27 cellular contexts compared by ENCODE assay signal in the genomic region with DNA sequence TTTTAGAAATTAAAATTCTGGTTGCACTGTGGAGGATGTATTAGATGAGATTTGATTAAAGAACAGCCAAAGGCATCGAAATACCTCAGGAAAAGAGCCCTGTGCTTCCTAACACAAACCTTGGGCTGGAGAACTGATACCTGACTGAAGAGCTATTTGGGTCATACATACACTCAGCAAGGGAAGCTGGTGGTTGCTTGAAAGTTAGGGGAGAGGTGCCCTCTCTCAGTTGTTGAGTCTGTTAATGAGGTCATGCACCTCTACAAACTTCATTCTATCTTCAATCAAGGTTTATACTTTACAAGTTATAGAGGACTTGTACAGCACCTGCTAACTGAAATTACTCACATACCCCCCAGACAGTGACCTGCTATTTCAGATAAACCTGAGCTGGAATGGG. TPM values are rescaled to one million over a fixed set of nuclear protein-coding genes. Genes with fewer than 3 reads are reported as not detected.
DNase-seq lines count a peak whose midpoint lies in the region; ATAC-seq lines count a peak whose summit lies in the region.
"Had no signal": no experiment of that assay in that cellular context is flagged by ENCODE, and none has a peak within 500 bp of the region (broad histone marks: within the 10 kb centered on the region; RNA-seq: fewer than 3 reads in every experiment).

No MANE protein-coding gene starts in this region.

- 73% methylated on average over 1 of the region's 1 CpG for WGBS in mesenchymal stem cell

- DNase-seq in activated naive CD4-positive, alpha-beta T cell treated with anti-CD3 and anti-CD28 coated beads, Interleukin-2, amount 50 U/mL, for 72 hours (ENCODE audit: low spot score in 2 of 2) = no peak
- no peak for DNase-seq in activated naive CD4-positive, alpha-beta T cell (lab: John Stamatoyannopoulos, UW)
- no peak for DNase-seq in T-helper 17 cell
- DNase-seq in NCI-H2081 (lab: John Stamatoyannopoulos, UW) = no peak
- no peak for DNase-seq in mesenchymal stem cell
- DNase-seq: activated naive CD8-positive, alpha-beta T cell treated with anti-CD3 and anti-CD28 coated beads for 36 hours; anterior cingulate cortex; effector CD4-positive, alpha-beta T cell; immature natural killer cell; Karpas-422; left cardiac atrium; mucosa of descending colon; NCI-H1417 treated with DMSO at 0.1 percent for 48 hours; NCI-H2029 treated with DMSO at 0.1 percent for 48 hours; NCI-H2227 treated with DMSO at 0.1 percent for 48 hours; NCI-H526; SK-N-SH; stimulated activated CD4-positive, alpha-beta T cell treated with anti-CD3 and anti-CD28 coated beads, Interleukin-4, amount 100 ng/mL, for 1 hour had no signal

- no peak overlapping the region for H2AK5ac ChIP-seq in mesenchymal stem cell (ENCODE audit: low read length, severe bottlenecking)

- H2AFZ ChIP-seq in mesenchymal stem cell (ENCODE audit: low read depth, low read length) = no peak overlapping the region

- H4K8ac ChIP-seq in mesenchymal stem cell (ENCODE audit: low read length) = no peak overlapping the region

- no peaks in the 10 kb centered on the region for H3K79me1 ChIP-seq in mesenchymal stem cell (replicated peaks; ENCODE audit: low read length, poor library complexity, severe bottlenecking)

- H3K27ac ChIP-seq in mesenchymal stem cell (ENCODE audit: low read length, poor library complexity, severe bottlenecking) = no peak overlapping the region
- H3K27ac ChIP-seq: breast epithelium, epithelial cell of prostate, tibial nerve had no signal

- H2BK5ac ChIP-seq in mesenchymal stem cell (ENCODE audit: low read depth, low read length, poor library complexity, severe bottlenecking) = no peak overlapping the region

- H3K18ac ChIP-seq in mesenchymal stem cell (ENCODE audit: low read depth in 1 of 2, low read length in 2 of 2) = no peak overlapping the region

- no peak overlapping the region for H3K23ac ChIP-seq in mesenchymal stem cell (ENCODE audit: low read length in 2 of 2)

- no peaks in the 10 kb centered on the region for H3K9me3 Mint-ChIP-seq in activated naive CD4-positive, alpha-beta T cell treated with anti-CD3 and anti-CD28 coated beads, Interleukin-2, amount 50 U/mL, for 72 hours
- H3K9me3 Mint-ChIP-seq: immature natural killer cell; natural killer cell treated with Interleukin-12 subunit alpha and Interleukin-12 subunit beta and Interleukin-15 and Interleukin-18, amount 100 ng/mL, for 72 hours had no signal

- no peaks in the 10 kb centered on the region for H3K27me3 Mint-ChIP-seq in T-helper 17 cell
- H3K27me3 Mint-ChIP-seq: activated naive CD8-positive, alpha-beta T cell treated with anti-CD3 and anti-CD28 coated beads for 36 hours had no signal

- H3K4me2 ChIP-seq in mesenchymal stem cell (ENCODE audit: low read length, poor library complexity, severe bottlenecking) = no peak overlapping the region
- H3K4me2 ChIP-seq: SK-N-SH had no signal

- no peak overlapping the region for H2BK12ac ChIP-seq in mesenchymal stem cell (ENCODE audit: low read length in 2 of 2)

- H2BK120ac ChIP-seq in mesenchymal stem cell (ENCODE audit: low read depth, low read length) = no peak overlapping the region

- no peaks in the 10 kb centered on the region for H3K36me3 ChIP-seq in mesenchymal stem cell (ENCODE audit: control insufficient read depth in 1 of 2, insufficient read depth in 2 of 2, low read depth in 1 of 2, low read length in 2 of 2)
- H3K36me3 ChIP-seq: breast epithelium, tibial nerve had no signal

- H3K4me1 Mint-ChIP-seq in T-helper 17 cell = peaks cover 13% of the 10 kb centered on the region
- H3K4me1 Mint-ChIP-seq: immature natural killer cell had no signal

- H3K9me3 ChIP-seq in T-helper 17 cell (ENCODE audit: control insufficient read depth, low read length, poor library complexity, severe bottlenecking) (no peaks in the 10 kb centered on the region), mesenchymal stem cell (ENCODE audit: control insufficient read depth, low read length) (no peaks in the 10 kb centered on the region)
- H3K9me3 ChIP-seq: breast epithelium, mucosa of descending colon, SK-N-SH had no signal

- H3K27me3 ChIP-seq in mesenchymal stem cell (ENCODE audit: control insufficient read depth in 1 of 2, insufficient read depth in 1 of 2, low read length in 2 of 2) = no peaks in the 10 kb centered on the region
- H3K27me3 ChIP-seq: breast epithelium, tibial nerve had no signal

- no peak overlapping the region for H2BK15ac ChIP-seq in mesenchymal stem cell (ENCODE audit: low read depth, poor library complexity, severe bottlenecking)

- H3K4me3 ChIP-seq in mesenchymal stem cell (ENCODE audit: insufficient read depth in 1 of 2, low read depth in 1 of 2, low read length in 2 of 2) = no peak overlapping the region
- H3K4me3 ChIP-seq: breast epithelium, mucosa of descending colon, tibial nerve had no signal

- peak overlapping the region in 1 of 2 donors; percentile 76 for H3K27ac Mint-ChIP-seq in activated naive CD4-positive, alpha-beta T cell treated with anti-CD3 and anti-CD28 coated beads, Interleukin-2, amount 50 U/mL, for 72 hours
- peak overlapping the region; percentile 34 for H3K27ac Mint-ChIP-seq in T-helper 17 cell
- H3K27ac Mint-ChIP-seq: activated naive CD8-positive, alpha-beta T cell treated with anti-CD3 and anti-CD28 coated beads for 36 hours; immature natural killer cell; natural killer cell treated with Interleukin-12 subunit alpha and Interleukin-12 subunit beta and Interleukin-15 and Interleukin-18, amount 100 ng/mL, for 72 hours; T-helper 1 cell treated with Interleukin-12 subunit alpha and Interleukin-12 subunit beta and Interleukin-4 antibody, amounts not matched to agents 30 μg/mL and 1 μg/mL, for 36 hours had no signal

- no peak overlapping the region for H4K91ac ChIP-seq in mesenchymal stem cell (ENCODE audit: low read length)

- no peak overlapping the region for H3K4ac ChIP-seq in mesenchymal stem cell (ENCODE audit: low read depth in 1 of 2, low read length in 2 of 2)

- H3K36me3 Mint-ChIP-seq in activated naive CD4-positive, alpha-beta T cell treated with anti-CD3 and anti-CD28 coated beads, Interleukin-2, amount 50 U/mL, for 72 hours = peaks cover 0 to 15% of the 10 kb centered on the region in 2 donors
- H3K36me3 Mint-ChIP-seq in T-helper 17 cell (ENCODE audit: low read depth) = no peaks in the 10 kb centered on the region
- H3K36me3 Mint-ChIP-seq: activated naive CD8-positive, alpha-beta T cell treated with anti-CD3 and anti-CD28 coated beads for 36 hours; natural killer cell treated with Interleukin-12 subunit alpha and Interleukin-12 subunit beta and Interleukin-15 and Interleukin-18, amount 100 ng/mL, for 72 hours had no signal

- no peak overlapping the region for H3K14ac ChIP-seq in mesenchymal stem cell (ENCODE audit: low read length in 2 of 2)

- peak; percentile 54 to 76 for ATAC-seq in activated naive CD4-positive, alpha-beta T cell treated with anti-CD3 and anti-CD28 coated beads, Interleukin-2, amount 50 U/mL, for 72 hours
- peak; percentile 46 for ATAC-seq in GM19467 (IDR thresholded peaks at IDR 0.05; ENCODE audit: unreplicated experiment)
- ATAC-seq in T-helper 17 cell = peak; percentile 75
- ATAC-seq in GM21723 (IDR thresholded peaks at IDR 0.05; ENCODE audit: unreplicated experiment) = no peak
- ATAC-seq: left cardiac atrium, mucosa of descending colon, Right ventricle myocardium inferior had no signal

- no peak overlapping the region for H3K9ac ChIP-seq in mesenchymal stem cell (ENCODE audit: low read length)
- H3K9ac ChIP-seq: SK-N-SH had no signal

- H3K4me1 ChIP-seq in mesenchymal stem cell (ENCODE audit: control insufficient read depth, insufficient read depth, low read depth, low read length) = no peaks in the 10 kb centered on the region
- H3K4me1 ChIP-seq: breast epithelium, tibial nerve had no signal

- peak overlapping the region; percentile 7 for H3K4me3 Mint-ChIP-seq in T-helper 17 cell
- H3K4me3 Mint-ChIP-seq: activated naive CD8-positive, alpha-beta T cell treated with anti-CD3 and anti-CD28 coated beads for 36 hours; immature natural killer cell; T-helper 1 cell treated with Interleukin-12 subunit alpha and Interleukin-12 subunit beta and Interleukin-4 antibody, amounts not matched to agents 30 μg/mL and 1 μg/mL, for 36 hours had no signal

RNA-seq across cellular contexts. Expression of gene FAM184A, which starts 25.5 kb away (rescaled TPM):
- total RNA-seq in activated naive CD4-positive, alpha-beta T cell treated with anti-CD3 and anti-CD28 coated beads, Interleukin-2, amount 50 U/mL, for 72 hours = 10 to 100 TPM in 1 of 2 donors, 1 to 10 TPM in 1; 8.3 to 24.9 TPM
- 1 to 10 TPM; 2.1 to 3.5 TPM for total RNA-seq in T-helper 17 cell
- 0.22 TPM for polyA plus RNA-seq in mesenchymal stem cell (2013, experiment 1 of 2)
- 0.19 TPM for polyA plus RNA-seq in mesenchymal stem cell (2013, experiment 2 of 2)
- polyA plus RNA-seq: BJ had no signal
